Comparison of ENCODE assay signal across 6 cellular contexts in the genomic region with DNA sequence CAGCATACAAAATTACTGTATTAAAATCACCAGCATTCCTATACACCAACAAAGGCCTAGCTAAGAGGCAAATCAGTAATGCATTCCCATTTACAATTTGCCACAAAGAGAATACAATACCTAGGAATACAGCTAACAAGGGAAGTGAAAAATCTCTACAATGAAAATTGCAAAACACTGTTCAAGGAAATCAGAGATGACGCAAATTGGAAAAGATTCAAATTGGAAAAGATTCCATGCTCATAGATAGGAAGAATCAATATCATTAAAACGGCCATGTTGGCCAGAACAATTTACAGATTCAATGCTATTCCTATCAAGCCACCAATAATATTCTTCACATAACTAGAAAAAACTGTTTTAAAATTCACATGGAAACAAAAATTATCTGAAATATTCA.
"Had no signal": no experiment of that assay in that cellular context is flagged by ENCODE, and none has a peak within 500 bp of the region (broad histone marks: within the 10 kb centered on the region; RNA-seq: fewer than 3 reads in every experiment).

No MANE protein-coding gene starts in this region.

- FAIRE-seq: HTR-8/SVneo, K562 had no signal

- DNase-seq: IMR-90, KBM-7, KG1 had no signal

- H3K4me3 ChIP-seq: K562 had no signal

- ATAC-seq: K562 had no signal

- H3K27ac ChIP-seq: HL-60 had no signal
